8 cellular contexts compared by ENCODE assay signal in the genomic region with DNA sequence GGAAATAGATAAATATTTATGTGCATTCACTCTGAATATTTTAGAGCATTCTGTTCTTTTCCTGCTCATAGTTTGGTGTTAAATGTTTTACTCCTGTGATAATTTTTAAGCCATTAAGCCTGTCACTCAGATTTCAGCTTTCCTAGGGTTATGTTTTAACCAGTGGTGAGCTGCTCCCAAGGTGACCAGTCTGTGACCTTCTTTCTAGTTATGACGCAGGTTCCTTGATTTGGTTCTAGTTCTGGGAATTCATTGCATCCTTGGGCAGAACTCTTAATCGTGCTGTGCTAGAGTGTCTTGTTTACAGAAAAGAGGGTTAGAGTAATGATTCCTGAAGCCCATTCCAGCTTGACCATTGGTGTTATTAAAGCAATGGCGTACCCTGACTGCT. TPM values are rescaled to one million over a fixed set of nuclear protein-coding genes. Genes with fewer than 3 reads are reported as not detected.
A peak's percentile ranks its signal among the peaks of the same experiment; 100 is the strongest.
DNase-seq lines count a peak whose midpoint lies in the region; ATAC-seq and TF ChIP-seq lines count a peak whose summit lies in the region.

No MANE protein-coding gene starts in this region.

- H3K9me3 Mint-ChIP-seq in CD14-positive monocyte = peaks cover 0 to 2% (median 0%) of the 10 kb centered on the region in 7 donors
- no peaks in the 10 kb centered on the region for H3K9me3 Mint-ChIP-seq in neural crest cell

- no TSS peak for BruUV-seq in PC-3 (replicated peaks; lab: Mats Ljungman, UMichigan)

- H3F3A ChIP-seq in PC-3 (ENCODE audit: low read length, unreplicated experiment) = no peaks in the 10 kb centered on the region

- TF ChIP-seq CTCF in CD14-positive monocyte (IDR thresholded peaks at IDR 0.05) (no peak), PC-3 (conservative IDR thresholded peaks at IDR 0.05; ENCODE audit: low read depth, low read length) (no peak), epithelial cell of esophagus (IDR thresholded peaks at IDR 0.05; ENCODE audit: insufficient read depth, low read depth, low read length, missing control alignments) (no peak), neural crest cell (conservative IDR thresholded peaks at IDR 0.05) (no peak), WERI-Rb-1 (IDR thresholded peaks at IDR 0.05; ENCODE audit: low read depth, low read length) (no peak), RWPE1 (conservative IDR thresholded peaks at IDR 0.05; ENCODE audit: low read depth) (no peak)

- peaks cover 1 to 3% (median 3%) of the 10 kb centered on the region in 3 donors for H3K27me3 Mint-ChIP-seq in CD14-positive monocyte (ENCODE audit: low read depth in 3 of 3)
- peaks cover 12% of the 10 kb centered on the region for H3K27me3 Mint-ChIP-seq in neural crest cell (ENCODE audit: low read depth)

- peaks cover 16% of the 10 kb centered on the region; the same call in 1 of the 2 replicates for H3K79me2 ChIP-seq in PC-3 (ENCODE audit: low read length)

- no peak overlapping the region for H3K9ac ChIP-seq in PC-3 (ENCODE audit: low read length)

- H3K27ac Mint-ChIP-seq in CD14-positive monocyte (peak overlapping the region in 2 of 7 donors; percentile 13 to 15), neural crest cell (ENCODE audit: unreplicated experiment) (no peak overlapping the region)

- peaks cover 10% of the 10 kb centered on the region; the same call in 1 of the 2 replicates for H3K4me1 ChIP-seq in PC-3 (ENCODE audit: insufficient read depth, low read length)

- POLR2A ChIA-PET in PC-3 (lab: Charles Lee; ENCODE audit: unreplicated experiment) = no interaction called here
- POLR2A ChIA-PET in RWPE1 (lab: Yijun Ruan, JAX; ENCODE audit: low non-redundant PET) = interaction anchor here (0.5 kb wide), 1 partner anchor 115 kb away, joined by 6 read pairs; no protein-coding TSS in a partner anchor

- no peaks in the 10 kb centered on the region for H3K9me2 ChIP-seq in PC-3 (replicated peaks; ENCODE audit: low read length)

- H3K27me3 ChIP-seq in PC-3 (ENCODE audit: low read length) (no peaks in the 10 kb centered on the region), WERI-Rb-1 (ENCODE audit: insufficient read depth, low read depth, severe bottlenecking) (no peaks in the 10 kb centered on the region)

- no peak for DNase-seq in CD14-positive monocyte (ENCODE audit: low spot score)
- DNase-seq in PC-3 = no peak
- DNase-seq in epithelial cell of esophagus (ENCODE audit: low read depth) = no peak
- DNase-seq in neural crest cell (ENCODE audit: low read depth, low spot score) = no peak
- DNase-seq in HT-29 (ENCODE audit: low spot score) = no peak
- no peak for DNase-seq in WERI-Rb-1
- DNase-seq in amniotic stem cell (lab: John Stamatoyannopoulos, UW) = no peak
- DNase-seq in RWPE1 (ENCODE audit: low spot score) = no peak

- CTCF ChIA-PET in PC-3 (lab: Charles Lee) = no interaction called here
- CTCF ChIA-PET in RWPE1 (lab: Yijun Ruan, JAX) = interaction anchor here (0.9 kb wide), 1 partner anchor 61 kb away, joined by 3 read pairs; no protein-coding TSS in a partner anchor

- no peak for ATAC-seq in PC-3

- H3K36me3 ChIP-seq in PC-3 (ENCODE audit: low read depth, low read length) (no peaks in the 10 kb centered on the region), WERI-Rb-1 (peaks cover 18% of the 10 kb centered on the region)

- peak overlapping the region; percentile 92 for H3K4me2 ChIP-seq in PC-3 (ENCODE audit: low read length)

- H3K36me3 Mint-ChIP-seq in CD14-positive monocyte (peaks cover 38 to 40% of the 10 kb centered on the region in 2 donors), neural crest cell (ENCODE audit: low read depth) (no peaks in the 10 kb centered on the region)

- H3K4me1 Mint-ChIP-seq in CD14-positive monocyte (peaks cover 17% of the 10 kb centered on the region), neural crest cell (peaks cover 24% of the 10 kb centered on the region)

- H2AFZ ChIP-seq in PC-3 (ENCODE audit: low read length) = no peak overlapping the region

- H3K4me3 Mint-ChIP-seq in CD14-positive monocyte (peak overlapping the region; percentile 96 to 99), neural crest cell (peak overlapping the region; percentile 95)

- peak overlapping the region; percentile 92 for H3K4me3 ChIP-seq in PC-3 (ENCODE audit: low read length)
- H3K4me3 ChIP-seq in epithelial cell of esophagus (ENCODE audit: low read length) = peak overlapping the region; percentile 90
- H3K4me3 ChIP-seq in WERI-Rb-1 (ENCODE audit: low read depth, low read length) = no peak overlapping the region

- H4K20me1 ChIP-seq in PC-3 (ENCODE audit: low read length) = no peaks in the 10 kb centered on the region

- H3K27ac ChIP-seq in PC-3 (ENCODE audit: low read length) (no peak overlapping the region), WERI-Rb-1 (no peak overlapping the region), RWPE1 (no peak overlapping the region)

- intact Hi-C loops in CD14-positive monocyte (cut with micrococcal nuclease) = loop anchor here in 1 of 2 donors (10.0 kb wide), 3 partner anchors 60 to 350 kb away; partner anchors contain the start of gene CLEC2B
- intact Hi-C loops in PC-3 (cut with micrococcal nuclease) = no loop called here

- H3K9me3 ChIP-seq in PC-3 (ENCODE audit: low read length) = no peaks in the 10 kb centered on the region
- no peaks in the 10 kb centered on the region for H3K9me3 ChIP-seq in WERI-Rb-1 (ENCODE audit: severe bottlenecking)

RNA-seq across cellular contexts. Expression of gene GABARAPL1, which starts 2.2 kb away (rescaled TPM):
- polyA plus RNA-seq in CD14-positive monocyte = 10 to 100 TPM; 13.1 to 15.5 TPM
- 14.9 and 24.5 TPM in 2 replicates for total RNA-seq in PC-3 (2014; rRNA removed)
- total RNA-seq in neural crest cell = 16.0 and 17.4 TPM in 2 replicates
- 7.9 and 17.4 TPM in 2 replicates for total RNA-seq in HT-29 (2014; rRNA removed; shearing (Covaris generic))

RNA-seq across cellular contexts. Expression of gene TMEM52B, which starts 36.0 kb away (rescaled TPM):
- polyA plus RNA-seq in CD14-positive monocyte = under 1 TPM; 0.54 to 0.58 TPM
- total RNA-seq in PC-3 (2014; rRNA removed) (not detected in 2 replicates), neural crest cell (not detected in 2 replicates)
- not detected in 2 replicates for total RNA-seq in HT-29 (2014; rRNA removed; shearing (Covaris generic))

RNA-seq across cellular contexts. Expression of gene OLR1, which starts 42.9 kb away (rescaled TPM):
- polyA plus RNA-seq in CD14-positive monocyte = under 1 TPM; 0.88 to 0.99 TPM
- total RNA-seq in PC-3 (2014; rRNA removed) = 0.80 TPM in 1 of 2 replicates, not detected in the other
- total RNA-seq in neural crest cell = not detected in 2 replicates
- total RNA-seq in HT-29 (2014; rRNA removed; shearing (Covaris generic)) = not detected in 2 replicates
